1 cellular context compared by ENCODE assay signal in the genomic region with DNA sequence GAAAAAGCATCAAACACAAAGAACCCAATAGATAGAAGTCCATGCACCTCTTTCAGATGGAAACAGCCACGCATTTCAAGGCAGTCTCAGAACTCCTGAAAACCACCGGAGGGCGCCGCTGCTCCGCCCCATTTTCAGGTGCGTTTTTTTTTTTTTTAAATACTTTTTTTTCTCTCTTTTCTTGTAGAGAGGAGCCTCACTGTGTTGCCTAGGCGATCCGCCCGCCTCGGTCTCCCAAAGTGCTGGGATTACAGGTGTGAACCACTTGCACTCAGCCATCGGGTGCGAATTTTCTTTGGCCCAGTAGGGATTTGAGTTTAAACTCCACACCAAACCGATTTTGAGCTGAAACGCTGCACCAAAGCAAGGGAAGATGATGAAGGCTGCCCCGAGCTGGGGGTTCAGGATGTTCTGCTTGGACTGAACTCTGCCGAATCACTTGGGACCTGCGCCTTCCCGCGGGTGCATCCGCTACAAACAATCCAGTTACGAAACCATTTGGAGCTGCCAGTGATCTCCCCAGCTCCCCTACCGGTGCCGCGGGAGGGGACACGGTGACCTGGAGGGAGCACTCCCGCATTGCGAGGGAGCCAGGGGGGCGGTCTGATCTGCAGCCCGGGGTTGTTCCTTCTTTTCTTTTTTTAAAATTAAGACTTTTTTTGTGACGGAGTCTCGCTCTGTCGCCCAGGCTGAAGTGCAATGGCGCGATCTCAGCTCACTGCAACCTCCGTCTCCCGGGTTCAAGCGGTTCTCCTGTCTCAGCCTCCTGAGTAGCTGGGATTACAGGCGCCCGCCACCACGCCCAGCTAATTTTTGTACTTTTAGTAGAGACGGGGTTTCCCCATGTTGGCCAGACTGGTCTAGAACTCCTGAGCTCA.
TF ChIP-seq lines count a peak whose summit lies in the region.

No MANE protein-coding gene starts in this region.

TF ChIP-seq in GM12878, 131 proteins besides CTCF, POLR2A, EP300 and RAD21:
- TF ChIP-seq RBBP5 (conservative IDR thresholded peaks at IDR 0.05) = no peak
- no peak for TF ChIP-seq RELA (IDR thresholded peaks at IDR 0.05; ENCODE audit: borderline replicate concordance, partially characterized antibody)
- no peak for TF ChIP-seq TCF12 (IDR thresholded peaks at IDR 0.05; ENCODE audit: low read depth, low read length)
- TF ChIP-seq, protein P1, sequence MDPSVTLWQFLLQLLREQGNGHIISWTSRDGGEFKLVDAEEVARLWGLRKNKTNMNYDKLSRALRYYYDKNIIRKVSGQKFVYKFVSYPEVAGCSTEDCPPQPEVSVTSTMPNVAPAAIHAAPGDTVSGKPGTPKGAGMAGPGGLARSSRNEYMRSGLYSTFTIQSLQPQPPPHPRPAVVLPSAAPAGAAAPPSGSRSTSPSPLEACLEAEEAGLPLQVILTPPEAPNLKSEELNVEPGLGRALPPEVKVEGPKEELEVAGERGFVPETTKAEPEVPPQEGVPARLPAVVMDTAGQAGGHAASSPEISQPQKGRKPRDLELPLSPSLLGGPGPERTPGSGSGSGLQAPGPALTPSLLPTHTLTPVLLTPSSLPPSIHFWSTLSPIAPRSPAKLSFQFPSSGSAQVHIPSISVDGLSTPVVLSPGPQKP (IDR thresholded peaks at IDR 0.05; ENCODE audit: low read depth, low read length) = no peak
- TF ChIP-seq CHD4 (IDR thresholded peaks at IDR 0.05) = no peak
- peak; percentile 21; the same call in 1 of the 2 replicates for TF ChIP-seq SMC3 (IDR thresholded peaks at IDR 0.05; ENCODE audit: borderline replicate concordance, low read length)
- TF ChIP-seq, protein P2, sequence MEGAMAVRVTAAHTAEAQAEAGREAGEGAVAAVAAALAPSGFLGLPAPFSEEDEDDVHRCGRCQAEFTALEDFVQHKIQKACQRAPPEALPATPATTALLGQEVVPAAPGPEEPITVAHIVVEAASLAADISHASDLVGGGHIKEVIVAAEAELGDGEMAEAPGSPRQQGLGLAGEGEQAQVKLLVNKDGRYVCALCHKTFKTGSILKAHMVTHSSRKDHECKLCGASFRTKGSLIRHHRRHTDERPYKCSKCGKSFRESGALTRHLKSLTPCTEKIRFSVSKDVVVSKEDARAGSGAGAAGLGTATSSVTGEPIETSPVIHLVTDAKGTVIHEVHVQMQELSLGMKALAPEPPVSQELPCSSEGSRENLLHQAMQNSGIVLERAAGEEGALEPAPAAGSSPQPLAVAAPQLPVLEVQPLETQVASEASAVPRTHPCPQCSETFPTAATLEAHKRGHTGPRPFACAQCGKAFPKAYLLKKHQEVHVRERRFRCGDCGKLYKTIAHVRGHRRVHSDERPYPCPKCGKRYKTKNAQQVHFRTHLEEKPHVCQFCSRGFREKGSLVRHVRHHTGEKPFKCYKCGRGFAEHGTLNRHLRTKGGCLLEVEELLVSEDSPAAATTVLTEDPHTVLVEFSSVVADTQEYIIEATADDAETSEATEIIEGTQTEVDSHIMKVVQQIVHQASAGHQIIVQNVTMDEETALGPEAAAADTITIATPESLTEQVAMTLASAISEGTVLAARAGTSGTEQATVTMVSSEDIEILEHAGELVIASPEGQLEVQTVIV (IDR thresholded peaks at IDR 0.05; ENCODE audit: borderline replicate concordance, partially characterized antibody) = no peak
- TF ChIP-seq ZNF384 (IDR thresholded peaks at IDR 0.05; ENCODE audit: borderline replicate concordance, low read depth, low read length) = peak; percentile 90
- TF ChIP-seq ZZZ3 (IDR thresholded peaks at IDR 0.05; ENCODE audit: control insufficient read depth, insufficient read length, low read depth) = no peak
- TF ChIP-seq DPF2 (IDR thresholded peaks at IDR 0.05) = no peak
- TF ChIP-seq ZNF274 (IDR thresholded peaks at IDR 0.05; ENCODE audit: insufficient read depth, insufficient read length) = no peak
- TF ChIP-seq KDM1A (IDR thresholded peaks at IDR 0.05; ENCODE audit: borderline replicate concordance) = no peak
- TF ChIP-seq IRF4 (IDR thresholded peaks at IDR 0.05; ENCODE audit: low read depth, low read length) = no peak
- TF ChIP-seq, protein P3, sequence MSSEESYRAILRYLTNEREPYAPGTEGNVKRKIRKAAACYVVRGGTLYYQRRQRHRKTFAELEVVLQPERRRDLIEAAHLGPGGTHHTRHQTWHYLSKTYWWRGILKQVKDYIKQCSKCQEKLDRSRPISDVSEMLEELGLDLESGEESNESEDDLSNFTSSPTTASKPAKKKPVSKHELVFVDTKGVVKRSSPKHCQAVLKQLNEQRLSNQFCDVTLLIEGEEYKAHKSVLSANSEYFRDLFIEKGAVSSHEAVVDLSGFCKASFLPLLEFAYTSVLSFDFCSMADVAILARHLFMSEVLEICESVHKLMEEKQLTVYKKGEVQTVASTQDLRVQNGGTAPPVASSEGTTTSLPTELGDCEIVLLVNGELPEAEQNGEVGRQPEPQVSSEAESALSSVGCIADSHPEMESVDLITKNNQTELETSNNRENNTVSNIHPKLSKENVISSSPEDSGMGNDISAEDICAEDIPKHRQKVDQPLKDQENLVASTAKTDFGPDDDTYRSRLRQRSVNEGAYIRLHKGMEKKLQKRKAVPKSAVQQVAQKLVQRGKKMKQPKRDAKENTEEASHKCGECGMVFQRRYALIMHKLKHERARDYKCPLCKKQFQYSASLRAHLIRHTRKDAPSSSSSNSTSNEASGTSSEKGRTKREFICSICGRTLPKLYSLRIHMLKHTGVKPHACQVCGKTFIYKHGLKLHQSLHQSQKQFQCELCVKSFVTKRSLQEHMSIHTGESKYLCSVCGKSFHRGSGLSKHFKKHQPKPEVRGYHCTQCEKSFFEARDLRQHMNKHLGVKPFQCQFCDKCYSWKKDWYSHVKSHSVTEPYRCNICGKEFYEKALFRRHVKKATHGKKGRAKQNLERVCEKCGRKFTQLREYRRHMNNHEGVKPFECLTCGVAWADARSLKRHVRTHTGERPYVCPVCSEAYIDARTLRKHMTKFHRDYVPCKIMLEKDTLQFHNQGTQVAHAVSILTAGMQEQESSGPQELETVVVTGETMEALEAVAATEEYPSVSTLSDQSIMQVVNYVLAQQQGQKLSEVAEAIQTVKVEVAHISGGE (CRISPR knock-in tag; IDR thresholded peaks at IDR 0.05) = no peak
- TF ChIP-seq CBFB (IDR thresholded peaks at IDR 0.05; ENCODE audit: low read depth) = no peak
- 0 out of 2 replicates have a peak, but pooled peaks have one; percentile 38 for TF ChIP-seq YY1 (IDR thresholded peaks at IDR 0.05; ENCODE audit: low read depth, low read length)
- no peak for TF ChIP-seq PML (IDR thresholded peaks at IDR 0.05; ENCODE audit: low read length)
- no peak for TF ChIP-seq KLF5 (IDR thresholded peaks at IDR 0.05; ENCODE audit: partially characterized antibody)
- TF ChIP-seq, protein P4, sequence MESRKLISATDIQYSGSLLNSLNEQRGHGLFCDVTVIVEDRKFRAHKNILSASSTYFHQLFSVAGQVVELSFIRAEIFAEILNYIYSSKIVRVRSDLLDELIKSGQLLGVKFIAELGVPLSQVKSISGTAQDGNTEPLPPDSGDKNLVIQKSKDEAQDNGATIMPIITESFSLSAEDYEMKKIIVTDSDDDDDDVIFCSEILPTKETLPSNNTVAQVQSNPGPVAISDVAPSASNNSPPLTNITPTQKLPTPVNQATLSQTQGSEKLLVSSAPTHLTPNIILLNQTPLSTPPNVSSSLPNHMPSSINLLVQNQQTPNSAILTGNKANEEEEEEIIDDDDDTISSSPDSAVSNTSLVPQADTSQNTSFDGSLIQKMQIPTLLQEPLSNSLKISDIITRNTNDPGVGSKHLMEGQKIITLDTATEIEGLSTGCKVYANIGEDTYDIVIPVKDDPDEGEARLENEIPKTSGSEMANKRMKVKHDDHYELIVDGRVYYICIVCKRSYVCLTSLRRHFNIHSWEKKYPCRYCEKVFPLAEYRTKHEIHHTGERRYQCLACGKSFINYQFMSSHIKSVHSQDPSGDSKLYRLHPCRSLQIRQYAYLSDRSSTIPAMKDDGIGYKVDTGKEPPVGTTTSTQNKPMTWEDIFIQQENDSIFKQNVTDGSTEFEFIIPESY (IDR thresholded peaks at IDR 0.05) = no peak
- TF ChIP-seq NR2C1 (IDR thresholded peaks at IDR 0.05) = no peak
- TF ChIP-seq, protein P5, sequence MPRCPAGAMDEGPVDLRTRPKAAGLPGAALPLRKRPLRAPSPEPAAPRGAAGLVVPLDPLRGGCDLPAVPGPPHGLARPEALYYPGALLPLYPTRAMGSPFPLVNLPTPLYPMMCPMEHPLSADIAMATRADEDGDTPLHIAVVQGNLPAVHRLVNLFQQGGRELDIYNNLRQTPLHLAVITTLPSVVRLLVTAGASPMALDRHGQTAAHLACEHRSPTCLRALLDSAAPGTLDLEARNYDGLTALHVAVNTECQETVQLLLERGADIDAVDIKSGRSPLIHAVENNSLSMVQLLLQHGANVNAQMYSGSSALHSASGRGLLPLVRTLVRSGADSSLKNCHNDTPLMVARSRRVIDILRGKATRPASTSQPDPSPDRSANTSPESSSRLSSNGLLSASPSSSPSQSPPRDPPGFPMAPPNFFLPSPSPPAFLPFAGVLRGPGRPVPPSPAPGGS (IDR thresholded peaks at IDR 0.05; ENCODE audit: borderline replicate concordance, insufficient read depth, low read depth, low read length, poor library complexity, severe bottlenecking) = no peak
- 0 out of 2 replicates have a peak, but pooled peaks have one; percentile 5 for TF ChIP-seq EED (IDR thresholded peaks at IDR 0.05; ENCODE audit: low read depth)
- no peak for TF ChIP-seq NRF1 (conservative IDR thresholded peaks at IDR 0.05; ENCODE audit: low read depth, low read length)
- TF ChIP-seq STAT1 (conservative IDR thresholded peaks at IDR 0.05) = no peak
- no peak for TF ChIP-seq SIN3A (IDR thresholded peaks at IDR 0.05; ENCODE audit: low read depth, low read length)
- no peak; the same call in 1 of the 2 replicates for TF ChIP-seq RUNX3 (IDR thresholded peaks at IDR 0.05; ENCODE audit: low read length)
- no peak for TF ChIP-seq LARP7 (IDR thresholded peaks at IDR 0.05)
- TF ChIP-seq RAD51 (IDR thresholded peaks at IDR 0.05) = no peak
- no peak for TF ChIP-seq POU2F2 (IDR thresholded peaks at IDR 0.05; ENCODE audit: borderline replicate concordance, low read depth, low read length)
- no peak for TF ChIP-seq STAT3 (IDR thresholded peaks at IDR 0.05; ENCODE audit: low read depth, low read length)
- no peak for TF ChIP-seq POLR2AphosphoS5 (IDR thresholded peaks at IDR 0.05; ENCODE audit: low read length)
- no peak for TF ChIP-seq NFYA (IDR thresholded peaks at IDR 0.05; ENCODE audit: borderline replicate concordance, low read depth, low read length)
- TF ChIP-seq EGR1 (IDR thresholded peaks at IDR 0.05; ENCODE audit: borderline replicate concordance in 1 of 2, low read depth in 2 of 2, low read length in 2 of 2) = no peak
- no peak for TF ChIP-seq CREM (IDR thresholded peaks at IDR 0.05; ENCODE audit: low read depth)
- no peak for TF ChIP-seq PAX8 (IDR thresholded peaks at IDR 0.05)
- TF ChIP-seq, protein P6, sequence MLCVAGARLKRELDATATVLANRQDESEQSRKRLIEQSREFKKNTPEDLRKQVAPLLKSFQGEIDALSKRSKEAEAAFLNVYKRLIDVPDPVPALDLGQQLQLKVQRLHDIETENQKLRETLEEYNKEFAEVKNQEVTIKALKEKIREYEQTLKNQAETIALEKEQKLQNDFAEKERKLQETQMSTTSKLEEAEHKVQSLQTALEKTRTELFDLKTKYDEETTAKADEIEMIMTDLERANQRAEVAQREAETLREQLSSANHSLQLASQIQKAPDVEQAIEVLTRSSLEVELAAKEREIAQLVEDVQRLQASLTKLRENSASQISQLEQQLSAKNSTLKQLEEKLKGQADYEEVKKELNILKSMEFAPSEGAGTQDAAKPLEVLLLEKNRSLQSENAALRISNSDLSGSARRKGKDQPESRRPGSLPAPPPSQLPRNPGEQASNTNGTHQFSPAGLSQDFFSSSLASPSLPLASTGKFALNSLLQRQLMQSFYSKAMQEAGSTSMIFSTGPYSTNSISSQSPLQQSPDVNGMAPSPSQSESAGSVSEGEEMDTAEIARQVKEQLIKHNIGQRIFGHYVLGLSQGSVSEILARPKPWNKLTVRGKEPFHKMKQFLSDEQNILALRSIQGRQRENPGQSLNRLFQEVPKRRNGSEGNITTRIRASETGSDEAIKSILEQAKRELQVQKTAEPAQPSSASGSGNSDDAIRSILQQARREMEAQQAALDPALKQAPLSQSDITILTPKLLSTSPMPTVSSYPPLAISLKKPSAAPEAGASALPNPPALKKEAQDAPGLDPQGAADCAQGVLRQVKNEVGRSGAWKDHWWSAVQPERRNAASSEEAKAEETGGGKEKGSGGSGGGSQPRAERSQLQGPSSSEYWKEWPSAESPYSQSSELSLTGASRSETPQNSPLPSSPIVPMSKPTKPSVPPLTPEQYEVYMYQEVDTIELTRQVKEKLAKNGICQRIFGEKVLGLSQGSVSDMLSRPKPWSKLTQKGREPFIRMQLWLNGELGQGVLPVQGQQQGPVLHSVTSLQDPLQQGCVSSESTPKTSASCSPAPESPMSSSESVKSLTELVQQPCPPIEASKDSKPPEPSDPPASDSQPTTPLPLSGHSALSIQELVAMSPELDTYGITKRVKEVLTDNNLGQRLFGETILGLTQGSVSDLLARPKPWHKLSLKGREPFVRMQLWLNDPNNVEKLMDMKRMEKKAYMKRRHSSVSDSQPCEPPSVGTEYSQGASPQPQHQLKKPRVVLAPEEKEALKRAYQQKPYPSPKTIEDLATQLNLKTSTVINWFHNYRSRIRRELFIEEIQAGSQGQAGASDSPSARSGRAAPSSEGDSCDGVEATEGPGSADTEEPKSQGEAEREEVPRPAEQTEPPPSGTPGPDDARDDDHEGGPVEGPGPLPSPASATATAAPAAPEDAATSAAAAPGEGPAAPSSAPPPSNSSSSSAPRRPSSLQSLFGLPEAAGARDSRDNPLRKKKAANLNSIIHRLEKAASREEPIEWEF (IDR thresholded peaks at IDR 0.05; ENCODE audit: insufficient replicate concordance, low read depth, low read length) = no peak
TF ChIP-seq in GM12878: peak in this region for 4.
